ENCODE assay signal across 8 cellular contexts in the genomic region with DNA sequence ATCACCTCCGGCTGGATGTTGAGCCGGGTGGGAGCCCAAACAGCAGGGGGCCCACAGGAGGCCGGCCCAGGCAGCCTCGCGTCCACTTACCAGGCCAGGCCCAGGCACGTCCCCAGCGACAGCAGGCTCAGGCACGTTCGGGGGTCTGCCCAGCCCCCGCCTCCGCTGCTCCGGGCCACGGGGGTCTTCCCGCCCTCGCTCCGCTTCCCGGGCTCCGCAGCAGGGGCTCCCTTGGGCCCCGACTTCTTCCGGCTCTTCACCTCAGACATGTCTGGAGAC. TPM values are rescaled to one million over a fixed set of nuclear protein-coding genes. Genes with fewer than 3 reads are reported as not detected.
DNase-seq lines count a peak whose midpoint lies in the region; ATAC-seq lines count a peak whose summit lies in the region.

No MANE protein-coding gene starts in this region.

- peaks cover 12 to 16% (median 14%) of the 10 kb centered on the region in 3 donors for H3K4me1 ChIP-seq in skeletal muscle tissue (ENCODE audit: control insufficient read depth in 3 of 3, insufficient read depth in 3 of 3, low read length in 3 of 3)

- H3K4me3 ChIP-seq in skeletal muscle tissue (ENCODE audit: low read length in 3 of 3) = peak overlapping the region; percentile 87 to 95 (median 95)

- ATAC-seq in GM19397 (IDR thresholded peaks at IDR 0.05; ENCODE audit: unreplicated experiment) (peak; percentile 18), HG03439 (IDR thresholded peaks at IDR 0.05; ENCODE audit: unreplicated experiment) (peak; percentile 21), left ventricle myocardium superior (peak; percentile 40)

- peak overlapping the region; percentile 63 to 90 (median 89) for H3K9ac ChIP-seq in skeletal muscle tissue (ENCODE audit: low read depth in 1 of 3, low read length in 3 of 3)

- H3K27me3 Mint-ChIP-seq in activated CD4-positive, alpha-beta memory T cell treated with anti-CD3 and anti-CD28 coated beads, Interleukin-2, amount 10 ng/mL, durations not matched to agents 7 days and 5 days = no peaks in the 10 kb centered on the region

- intact Hi-C loops in left ventricle myocardium superior (cut with micrococcal nuclease) = loop anchor here (10.0 kb wide), 1 partner anchor 50 kb away; the partner anchor contains the start of gene SLC25A3

- peaks cover 0 to 7% (median 4%) of the 10 kb centered on the region in 3 donors for H3K36me3 ChIP-seq in skeletal muscle tissue (ENCODE audit: control insufficient read depth in 3 of 3, insufficient read depth in 3 of 3, low read length in 3 of 3)

- H3K27me3 ChIP-seq in skeletal muscle tissue (ENCODE audit: control insufficient read depth in 3 of 3, insufficient read depth in 3 of 3, low read length in 3 of 3) = no peaks in the 10 kb centered on the region

- CTCF ChIA-PET in activated CD4-positive, alpha-beta memory T cell treated with anti-CD3 and anti-CD28 coated beads, Interleukin-2, amount 10 ng/mL, durations not matched to agents 7 days and 5 days (lab: Charles Lee) = interaction anchor here (0.8 to 2.2 kb wide), 8 partner anchors 8 to 127 kb away, joined by 3 to 9 read pairs (median 4); partner anchors contain the start of gene SLC25A3

- H3K27ac ChIP-seq in skeletal muscle tissue (ENCODE audit: low read depth, low read length) = peak overlapping the region; percentile 79

- POLR2A ChIA-PET in activated CD4-positive, alpha-beta memory T cell treated with anti-CD3 and anti-CD28 coated beads, Interleukin-2, amount 10 ng/mL, durations not matched to agents 7 days and 5 days (lab: Charles Lee) = interaction anchor here (0.8 to 11.0 kb wide), 17 partner anchors 10 to 1622 kb away, joined by 3 to 142 read pairs (median 4); partner anchors contain the start of genes ACTR6, DEPDC4, SCYL2 and SLC25A3

- H3K9me3 ChIP-seq in skeletal muscle tissue (ENCODE audit: control insufficient read depth in 3 of 3, low read length in 3 of 3) = no peaks in the 10 kb centered on the region

- peaks cover 30% of the 10 kb centered on the region for H3K36me3 Mint-ChIP-seq in activated CD4-positive, alpha-beta memory T cell treated with anti-CD3 and anti-CD28 coated beads, Interleukin-2, amount 10 ng/mL, durations not matched to agents 7 days and 5 days (ENCODE audit: low read depth)

- H3K9me3 Mint-ChIP-seq in activated CD4-positive, alpha-beta memory T cell treated with anti-CD3 and anti-CD28 coated beads, Interleukin-2, amount 10 ng/mL, durations not matched to agents 7 days and 5 days = no peaks in the 10 kb centered on the region

- H3K27ac Mint-ChIP-seq in activated CD4-positive, alpha-beta memory T cell treated with anti-CD3 and anti-CD28 coated beads, Interleukin-2, amount 10 ng/mL, durations not matched to agents 7 days and 5 days = peak overlapping the region; percentile 95

- H3K4me3 Mint-ChIP-seq in activated CD4-positive, alpha-beta memory T cell treated with anti-CD3 and anti-CD28 coated beads, Interleukin-2, amount 10 ng/mL, durations not matched to agents 7 days and 5 days = peak overlapping the region; percentile 96

- H3K4me1 Mint-ChIP-seq in activated CD4-positive, alpha-beta memory T cell treated with anti-CD3 and anti-CD28 coated beads, Interleukin-2, amount 10 ng/mL, durations not matched to agents 7 days and 5 days = peaks cover 44% of the 10 kb centered on the region

- peak; percentile 61 for DNase-seq in DMS79 treated with DMSO at 0.1 percent for 48 hours (lab: John Stamatoyannopoulos, UW)
- no peak for DNase-seq in activated CD4-positive, alpha-beta memory T cell treated with anti-CD3 and anti-CD28 coated beads, Interleukin-2, amount 10 ng/mL, durations not matched to agents 7 days and 5 days
- DNase-seq in left ventricle myocardium superior = no peak
- DNase-seq in D341Med (ENCODE audit: low spot score) = no peak
- DNase-seq in foreskin melanocyte = no peak

RNA-seq across cellular contexts. Expression of gene IKBIP, which starts 0.2 kb away (rescaled TPM):
- 10 to 100 TPM; 25.5 to 26.2 TPM for total RNA-seq in activated CD4-positive, alpha-beta memory T cell treated with anti-CD3 and anti-CD28 coated beads, Interleukin-2, amount 10 ng/mL, durations not matched to agents 7 days and 5 days
- 4.0 TPM for total RNA-seq in left ventricle myocardium superior
- 11.5 TPM for total RNA-seq in skeletal muscle tissue

RNA-seq across cellular contexts. Expression of gene APAF1, which starts 0.7 kb away (rescaled TPM):
- 10 to 100 TPM; 37.4 to 37.8 TPM for total RNA-seq in activated CD4-positive, alpha-beta memory T cell treated with anti-CD3 and anti-CD28 coated beads, Interleukin-2, amount 10 ng/mL, durations not matched to agents 7 days and 5 days
- total RNA-seq in left ventricle myocardium superior = 3.8 TPM
- 39.1 TPM for total RNA-seq in skeletal muscle tissue

RNA-seq across cellular contexts. Expression of gene SLC25A3, which starts 50.9 kb away (rescaled TPM):
- total RNA-seq in activated CD4-positive, alpha-beta memory T cell treated with anti-CD3 and anti-CD28 coated beads, Interleukin-2, amount 10 ng/mL, durations not matched to agents 7 days and 5 days = 100 to 1,000 TPM; 355 to 365 TPM
- total RNA-seq in left ventricle myocardium superior = 1,843 TPM
- 666 TPM for total RNA-seq in skeletal muscle tissue
